8 cellular contexts compared by ENCODE assay signal in the genomic region with DNA sequence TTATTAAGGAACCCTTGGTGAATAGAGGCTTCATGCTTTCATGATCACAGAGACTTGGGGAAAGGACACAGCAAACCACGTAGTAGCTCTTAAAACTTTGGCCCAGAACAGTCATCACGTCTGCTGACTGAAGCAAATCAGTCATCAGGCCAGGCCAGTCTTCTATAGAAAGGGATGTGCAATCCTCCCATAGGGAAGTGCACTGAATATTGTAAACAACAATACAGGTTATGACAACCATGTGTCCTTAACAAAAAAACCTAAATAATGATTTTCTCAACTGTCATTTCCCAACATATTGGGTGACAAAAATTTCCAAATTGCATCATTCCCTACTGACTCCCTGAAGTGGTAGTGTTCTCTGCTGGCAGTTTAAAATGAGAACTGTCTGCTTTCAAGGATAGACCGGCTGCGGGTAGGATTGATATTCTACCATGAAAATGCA.
A peak's percentile ranks its signal among the peaks of the same experiment; 100 is the strongest.
DNase-seq lines count a peak whose midpoint lies in the region; FAIRE-seq and TF ChIP-seq lines count a peak whose summit lies in the region.
"Had no signal": no experiment of that assay in that cellular context is flagged by ENCODE, and none has a peak within 500 bp of the region (broad histone marks: within the 10 kb centered on the region; RNA-seq: fewer than 3 reads in every experiment).

No MANE protein-coding gene starts in this region.

- no peak overlapping the region for H3K4me3 ChIP-seq in smooth muscle cell

- no peaks in the 10 kb centered on the region for H3K79me2 ChIP-seq in smooth muscle cell (ENCODE audit: low read depth)

- no peaks in the 10 kb centered on the region for H3K9me3 ChIP-seq in smooth muscle cell (replicated peaks; ENCODE audit: low read depth)

- DNase-seq in H54 (ENCODE audit: insufficient read length, low spot score) (no peak), Kasumi-1 (lab: John Stamatoyannopoulos, UW) (peak; percentile 26 to 32), fibroblast of gingiva (ENCODE audit: low read depth) (peak; percentile 49), smooth muscle cell (lab: John Stamatoyannopoulos, UW; ENCODE audit: unreplicated experiment) (no peak), cerebellum (ENCODE audit: low spot score) (no peak), T-helper 2 cell (no peak), NCI-H1105 (lab: John Stamatoyannopoulos, UW) (no peak)

- no peak overlapping the region for H2AFZ ChIP-seq in smooth muscle cell (ENCODE audit: low read depth)

- no peaks in the 10 kb centered on the region for H3K36me3 ChIP-seq in smooth muscle cell (ENCODE audit: low read depth)

- peak overlapping the region; percentile 94 for H3K27ac ChIP-seq in smooth muscle cell (ENCODE audit: low read depth)

- H4K20me1 ChIP-seq in smooth muscle cell (ENCODE audit: low read depth): no peaks in the 10 kb centered on the region

- FAIRE-seq in H54 (lab: Jason Lieb, UNC): peak; percentile 41
- FAIRE-seq: colon had no signal

- peaks cover 24% of the 10 kb centered on the region for H3F3A ChIP-seq in smooth muscle cell (ENCODE audit: low read depth)

- no peak for TF ChIP-seq CTCF in smooth muscle cell (IDR thresholded peaks at IDR 0.05; ENCODE audit: borderline replicate concordance, insufficient read depth, poor library complexity, severe bottlenecking)

- H3K27me3 ChIP-seq in smooth muscle cell (ENCODE audit: low read depth): no peaks in the 10 kb centered on the region

- 13% methylated on average over 4 of the region's 4 CpGs for WGBS in smooth muscle cell (ENCODE audit: low lambda C conversion rate)

- no peak for TF ChIP-seq POLR2A in H54 (IDR thresholded peaks at IDR 0.05; ENCODE audit: low read depth, low read length)

- no peak overlapping the region for H3K4me2 ChIP-seq in smooth muscle cell

- H3K4me1 ChIP-seq in smooth muscle cell (ENCODE audit: low read depth): peaks cover 16% of the 10 kb centered on the region

- H3K9ac ChIP-seq in smooth muscle cell (ENCODE audit: low read depth): no peak overlapping the region

Comparison
In these comparisons a context has a peak if more than half of its experiments do, and no peak if none do; other contexts are left out.
1. DNase-seq: peak in Kasumi-1 (2 of 2) and fibroblast of gingiva (single experiment); none in H54 (single experiment), smooth muscle cell (single experiment), cerebellum (single experiment), T-helper 2 cell (0 of 5) and NCI-H1105 (single experiment).